ENCODE assay signal across 1 cellular context in genomic region chr10:35384265-35384868, GRCh38.
TF ChIP-seq lines count a peak whose summit lies in the region.

No MANE protein-coding gene starts in this region.

TF ChIP-seq in HEK293, 187 proteins besides CTCF, POLR2A, EP300 and RAD21 (continued from another document):
- TF ChIP-seq, protein P1, sequence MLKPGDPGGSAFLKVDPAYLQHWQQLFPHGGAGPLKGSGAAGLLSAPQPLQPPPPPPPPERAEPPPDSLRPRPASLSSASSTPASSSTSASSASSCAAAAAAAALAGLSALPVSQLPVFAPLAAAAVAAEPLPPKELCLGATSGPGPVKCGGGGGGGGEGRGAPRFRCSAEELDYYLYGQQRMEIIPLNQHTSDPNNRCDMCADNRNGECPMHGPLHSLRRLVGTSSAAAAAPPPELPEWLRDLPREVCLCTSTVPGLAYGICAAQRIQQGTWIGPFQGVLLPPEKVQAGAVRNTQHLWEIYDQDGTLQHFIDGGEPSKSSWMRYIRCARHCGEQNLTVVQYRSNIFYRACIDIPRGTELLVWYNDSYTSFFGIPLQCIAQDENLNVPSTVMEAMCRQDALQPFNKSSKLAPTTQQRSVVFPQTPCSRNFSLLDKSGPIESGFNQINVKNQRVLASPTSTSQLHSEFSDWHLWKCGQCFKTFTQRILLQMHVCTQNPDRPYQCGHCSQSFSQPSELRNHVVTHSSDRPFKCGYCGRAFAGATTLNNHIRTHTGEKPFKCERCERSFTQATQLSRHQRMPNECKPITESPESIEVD (tag by site-specific recombination; IDR thresholded peaks at IDR 0.05): peak; percentile 71
- TF ChIP-seq ZNF624 (tag by site-specific recombination; IDR thresholded peaks at IDR 0.05): no peak
- peak; percentile 44; the same call in 1 of the 2 replicates for TF ChIP-seq GLI2 (tag by site-specific recombination; IDR thresholded peaks at IDR 0.05; ENCODE audit: borderline replicate concordance, low read depth)
- TF ChIP-seq ZNF843 (tag by site-specific recombination; IDR thresholded peaks at IDR 0.05): peak; percentile 87
- peak; percentile 61 for TF ChIP-seq FEZF1 (tag by site-specific recombination; IDR thresholded peaks at IDR 0.05)
- TF ChIP-seq ZNF629 (tag by site-specific recombination; IDR thresholded peaks at IDR 0.05): 0 out of 2 replicates have a peak, but pooled peaks have one; percentile 35
- TF ChIP-seq ZNF510 (tag by site-specific recombination; IDR thresholded peaks at IDR 0.05; ENCODE audit: insufficient replicate concordance): no peak
- TF ChIP-seq ZNF280C (tag by site-specific recombination; IDR thresholded peaks at IDR 0.05): no peak
- TF ChIP-seq ZNF785 (tag by site-specific recombination; IDR thresholded peaks at IDR 0.05): no peak
- peak; percentile 51; the same call in 1 of the 2 replicates for TF ChIP-seq TCF7L2 (IDR thresholded peaks at IDR 0.05; ENCODE audit: borderline replicate concordance, low read depth, low read length)
- peak; percentile 60 for TF ChIP-seq OSR2 (tag by site-specific recombination; IDR thresholded peaks at IDR 0.05)
